ENCODE assay signal across 13 cellular contexts in genomic region chr15:40097096-40097967, GRCh38. TPM values are rescaled to one million over a fixed set of nuclear protein-coding genes. Genes with fewer than 3 reads are reported as not detected.
DNase-seq lines count a peak whose midpoint lies in the region; ATAC-seq and TF ChIP-seq lines count a peak whose summit lies in the region.
"Had no signal": no experiment of that assay in that cellular context is flagged by ENCODE, and none has a peak within 500 bp of the region (broad histone marks: within the 10 kb centered on the region; RNA-seq: fewer than 3 reads in every experiment).

No MANE protein-coding gene starts in this region.

- TF ChIP-seq CTCF in cardiac muscle cell (IDR thresholded peaks at IDR 0.05; ENCODE audit: low read depth, low read length) = no peak
- no peak for TF ChIP-seq CTCF in ascending aorta (IDR thresholded peaks at IDR 0.05)
- TF ChIP-seq CTCF in uterus (IDR thresholded peaks at IDR 0.05) = no peak

- no peaks in the 10 kb centered on the region for H3K9me3 ChIP-seq in cardiac muscle cell (ENCODE audit: low read depth)
- H3K9me3 ChIP-seq in ascending aorta = no peaks in the 10 kb centered on the region
- H3K9me3 ChIP-seq in uterus = no peaks in the 10 kb centered on the region
- H3K9me3 ChIP-seq in MG63 = no peaks in the 10 kb centered on the region

- H3K36me3 ChIP-seq in cardiac muscle cell (no peaks in the 10 kb centered on the region), ascending aorta (no peaks in the 10 kb centered on the region), uterus (no peaks in the 10 kb centered on the region), MG63 (no peaks in the 10 kb centered on the region)

- H3K9me3 Mint-ChIP-seq in naive B cell = no peaks in the 10 kb centered on the region
- H3K9me3 Mint-ChIP-seq: CD4-positive, CD25-positive, alpha-beta regulatory T cell had no signal

- H3K27me3 ChIP-seq in cardiac muscle cell (no peaks in the 10 kb centered on the region), ascending aorta (no peaks in the 10 kb centered on the region), uterus (no peaks in the 10 kb centered on the region), MG63 (no peaks in the 10 kb centered on the region)

- H3K4me3 ChIP-seq in cardiac muscle cell (no peak overlapping the region), ascending aorta (no peak overlapping the region), uterus (no peak overlapping the region), MG63 (no peak overlapping the region)

- H3K36me3 Mint-ChIP-seq in naive B cell = peaks cover 0 to 8% of the 10 kb centered on the region in 2 donors

- peaks cover 67 to 100% (median 91%) of the 10 kb centered on the region in 3 donors for H3K4me1 Mint-ChIP-seq in naive B cell

- peaks cover 58% of the 10 kb centered on the region for H3K4me1 ChIP-seq in cardiac muscle cell (ENCODE audit: low read depth)
- peaks cover 44 to 76% of the 10 kb centered on the region in 2 donors for H3K4me1 ChIP-seq in ascending aorta
- peaks cover 33 to 53% of the 10 kb centered on the region in 2 donors for H3K4me1 ChIP-seq in uterus

- H3K27me3 Mint-ChIP-seq in naive B cell = no peaks in the 10 kb centered on the region
- H3K27me3 Mint-ChIP-seq: CD4-positive, CD25-positive, alpha-beta regulatory T cell had no signal

- peak overlapping the region; percentile 99 to 100 (median 100) for H3K27ac Mint-ChIP-seq in naive B cell

- no peak for TF ChIP-seq POLR2A in uterus (IDR thresholded peaks at IDR 0.05)

- H3K4me3 Mint-ChIP-seq in naive B cell = peak overlapping the region; percentile 32 to 92 (median 77)

- H3K27ac ChIP-seq in cardiac muscle cell (peak overlapping the region; percentile 99), ascending aorta (peak overlapping the region; percentile 92), uterus (peak overlapping the region; percentile 95)

- ATAC-seq in naive B cell (ENCODE audit: low read depth in 2 of 2) (no peak), GM21360 (IDR thresholded peaks at IDR 0.05; ENCODE audit: unreplicated experiment) (no peak)

- DNase-seq in cardiac muscle cell (ENCODE audit: low read depth in 1 of 2, low spot score in 1 of 2) (no peak), cardiac septum (ENCODE audit: low spot score) (no peak), ascending aorta (ENCODE audit: low spot score in 2 of 2) (no peak), naive B cell (no peak), uterus (no peak), DMS153 treated with DMSO at 0.1 percent for 48 hours (lab: John Stamatoyannopoulos, UW; ENCODE audit: unreplicated experiment) (no peak), MG63 (no peak)
- DNase-seq: amniotic stem cell; CD4-positive, CD25-positive, alpha-beta regulatory T cell; glutamatergic neuron; NCI-H1436; stimulated activated CD4-positive, alpha-beta T cell treated with anti-CD3 and anti-CD28 coated beads, Interleukin-12 subunit alpha, Interleukin-12 subunit beta, amount 100 ng/mL, for 4 hours had no signal

- intact Hi-C loops in cardiac septum (cut with DNase I) = no loop called here
- intact Hi-C loops in ascending aorta (cut with DNase I) = loop anchor here (5.0 kb wide), 1 partner anchor 175 kb away; the partner anchor contains the start of gene GPR176
- intact Hi-C loops in uterus (cut with DNase I; ENCODE audit: low total_unique reads) = no loop called here

RNA-seq across cellular contexts. Expression of gene BMF, which starts 11.3 kb away (rescaled TPM):
- total RNA-seq in cardiac muscle cell = 29.8 and 56.1 TPM in 2 replicates
- polyA plus RNA-seq in cardiac muscle cell = 8.1 and 26.0 TPM in 2 replicates
- 1.1 TPM for total RNA-seq in cardiac septum
- 2.2 TPM for total RNA-seq in ascending aorta
- polyA plus RNA-seq in naive B cell (ENCODE audit: low read depth in 6 of 6) = 1 to 10 TPM in 5 of 6 donors, under 1 TPM in 1; 0.66 to 7.7 (median 5.5) TPM
- total RNA-seq in uterus = 10 to 100 TPM in 3 of 4 donors, 1 to 10 TPM in 1; 7.1 to 46.2 (median 22.6) TPM
- total RNA-seq in MG63 (2014; rRNA removed; shearing (Covaris generic); ENCODE audit: low replicate concordance) = 0.20 TPM in 1 of 2 replicates, not detected in the other

RNA-seq across cellular contexts. Expression of gene SRP14, which starts 58.4 kb away (rescaled TPM):
- total RNA-seq in cardiac muscle cell = 691 and 719 TPM in 2 replicates
- 1,163 and 1,525 TPM in 2 replicates for polyA plus RNA-seq in cardiac muscle cell
- total RNA-seq in cardiac septum = 168 TPM
- 365 TPM for total RNA-seq in ascending aorta
- 1,000 to 10,000 TPM in 1 of 6 donors, 100 to 1,000 TPM in 5; 640 to 1,092 (median 833) TPM for polyA plus RNA-seq in naive B cell (ENCODE audit: low read depth in 6 of 6)
- total RNA-seq in uterus = 100 to 1,000 TPM; 142 to 485 (median 230) TPM
- 134 and 205 TPM in 2 replicates for total RNA-seq in MG63 (2014; rRNA removed; shearing (Covaris generic); ENCODE audit: low replicate concordance)
